Comparison of ENCODE assay signal across 1 cellular context in the genomic region with DNA sequence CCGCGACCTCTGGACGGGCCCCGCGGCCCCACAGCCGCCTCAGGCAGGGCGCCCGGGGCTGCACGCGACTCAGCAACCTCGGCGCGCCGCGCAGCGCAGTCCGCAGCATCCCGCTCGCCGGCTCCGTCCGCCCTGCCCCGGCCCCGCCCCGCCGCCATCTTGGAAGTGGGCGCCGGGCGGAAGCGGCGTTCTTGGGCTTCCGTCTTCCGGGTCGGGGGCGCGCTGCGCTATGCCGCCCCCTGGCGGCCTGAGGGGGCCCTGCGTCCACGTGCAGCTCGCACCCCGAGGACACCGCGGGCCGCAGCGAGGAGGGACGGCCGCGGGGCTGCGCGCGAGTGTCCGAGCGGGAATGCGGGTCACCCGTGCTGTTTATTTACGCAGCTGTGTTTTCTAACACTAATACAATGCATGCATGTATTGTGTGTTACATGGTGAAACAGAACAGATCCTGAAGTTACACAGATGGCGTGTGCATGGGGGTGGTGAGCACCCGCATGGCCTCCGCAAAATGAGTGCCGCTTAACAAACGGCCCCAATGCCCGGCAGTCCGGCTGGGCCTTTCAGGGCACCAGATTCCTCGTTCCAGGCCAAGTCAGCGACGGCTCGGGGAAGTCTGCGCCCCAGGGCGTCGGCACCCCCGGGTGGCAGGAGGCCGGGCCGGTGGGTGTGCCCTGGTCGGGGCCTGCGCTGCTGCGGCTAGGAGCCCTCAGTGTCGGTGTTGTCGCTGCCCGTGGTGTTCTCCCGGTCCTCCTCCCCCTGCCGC.
TF ChIP-seq lines count a peak whose summit lies in the region.

A gene (minus strand): TSS at position 139 of the 763 bp plus-strand sequence. CDS start 30 bp downstream, at position 109.

TF ChIP-seq in HCT116, 20 proteins besides CTCF, POLR2A, EP300 and RAD21 (continued from another document):
- TF ChIP-seq YY1 (IDR thresholded peaks at IDR 0.05; ENCODE audit: extremely low read depth, insufficient replicate concordance, low read depth, low read length): peak; percentile 98
- TF ChIP-seq, protein P1, sequence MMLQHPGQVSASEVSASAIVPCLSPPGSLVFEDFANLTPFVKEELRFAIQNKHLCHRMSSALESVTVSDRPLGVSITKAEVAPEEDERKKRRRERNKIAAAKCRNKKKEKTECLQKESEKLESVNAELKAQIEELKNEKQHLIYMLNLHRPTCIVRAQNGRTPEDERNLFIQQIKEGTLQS (IDR thresholded peaks at IDR 0.05): no peak
